In the genomic region with DNA sequence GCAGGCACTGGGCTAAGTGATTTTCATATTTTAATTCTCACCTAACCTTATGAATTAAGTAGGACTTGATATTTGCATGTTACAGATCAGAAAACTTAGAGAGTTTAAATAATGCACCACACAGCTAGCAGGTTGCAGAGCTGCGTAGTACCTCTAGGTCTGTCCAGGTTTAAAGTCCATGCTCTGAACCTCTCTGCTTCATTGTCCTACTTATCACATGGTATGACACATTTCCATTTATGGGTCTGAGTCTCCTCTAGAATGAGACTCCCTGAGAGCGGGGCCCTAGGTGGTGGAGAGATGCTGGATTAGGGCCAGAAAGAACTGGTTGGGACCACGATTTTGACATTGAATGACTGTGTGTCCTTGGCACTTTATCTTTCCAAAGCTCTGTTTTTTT, we compare ENCODE assay signal across 20 cellular contexts.
"Had no signal": no experiment of that assay in that cellular context is flagged by ENCODE, and none has a peak within 500 bp of the region (broad histone marks: within the 10 kb centered on the region; RNA-seq: fewer than 3 reads in every experiment).

No MANE protein-coding gene starts in this region.

- H3K4me3 ChIP-seq: adrenal gland, ascending aorta, dorsolateral prefrontal cortex, gastroesophageal sphincter, heart left ventricle, upper lobe of left lung had no signal

- FAIRE-seq: colon, keratinocyte, TTC549 had no signal

- H3K36me3 ChIP-seq: adrenal gland, ascending aorta, gastroesophageal sphincter, heart left ventricle, upper lobe of left lung, WERI-Rb-1 had no signal

- H3K27me3 ChIP-seq: adrenal gland, ascending aorta, dorsolateral prefrontal cortex, gastroesophageal sphincter, heart left ventricle, upper lobe of left lung had no signal

- DNase-seq: activated CD4-positive, alpha-beta T cell treated with anti-CD3 and anti-CD28 coated beads, Interleukin-2, amount 50 U/mL, for 4 hours; activated CD8-positive, alpha-beta memory T cell treated with anti-CD3 and anti-CD28 coated beads for 24 hours; activated CD8-positive, alpha-beta memory T cell treated with anti-CD3 and anti-CD28 coated beads, Interleukin-2, amount 50 U/mL, for 4 hours; activated naive CD4-positive, alpha-beta T cell; activated T-cell treated with anti-CD3 and anti-CD28 coated beads, Interleukin-2, amount 50 U/mL, for 24 hours; dorsolateral prefrontal cortex; effector memory CD8-positive, alpha-beta T cell; natural killer cell; stimulated activated CD4-positive, alpha-beta T cell treated with anti-CD3 and anti-CD28 coated beads, Interleukin-4, amount 100 ng/mL, for 4 hours; stimulated activated naive CD8-positive, alpha-beta T cell treated with anti-CD3 and anti-CD28 coated beads, Interleukin-15, Interleukin-2, amounts not matched to agents 100 U/mL and 50 U/mL, for 24 hours; upper lobe of left lung; WERI-Rb-1 had no signal

- H3K9me3 ChIP-seq: adrenal gland, ascending aorta, gastroesophageal sphincter, heart left ventricle, upper lobe of left lung had no signal

- H3K27ac ChIP-seq: adrenal gland, ascending aorta, dorsolateral prefrontal cortex, epithelial cell of prostate, gastroesophageal sphincter, upper lobe of left lung, WERI-Rb-1 had no signal

- H3K4me1 ChIP-seq: adrenal gland, ascending aorta had no signal
